ENCODE assay signal across 1 cellular context in genomic region chr11:7986768-7987559, GRCh38.
A peak's percentile ranks its signal among the peaks of the same experiment; 100 is the strongest.
TF ChIP-seq lines count a peak whose summit lies in the region.

Gene EIF3F (plus strand): TSS chr11:7987337. CDS start chr11:7987353, 16 bp downstream.

TF ChIP-seq in K562, 482 proteins besides CTCF, POLR2A, EP300 and RAD21 (continued from another document and continues in another):
- TF ChIP-seq UBTF (IDR thresholded peaks at IDR 0.05; ENCODE audit: borderline replicate concordance in 1 of 2, low read depth in 2 of 2, low read length in 2 of 2) (0 out of 4 replicates have a peak, but pooled peaks of 1 of the 2 experiments have one; percentile 46), KDM4B (IDR thresholded peaks at IDR 0.05; ENCODE audit: borderline replicate concordance in 2 of 2, low read depth in 1 of 2) (0 out of 4 replicates have a peak, but pooled peaks of 1 of the 2 experiments have one; percentile 64), TFE3 (CRISPR knock-in tag; IDR thresholded peaks at IDR 0.05) (peak; percentile 75), ATF7 (IDR thresholded peaks at IDR 0.05) (peak; percentile 96), BRD4 (IDR thresholded peaks at IDR 0.05) (0 out of 2 replicates have a peak, but pooled peaks have one; percentile 63), MAFF (IDR thresholded peaks at IDR 0.05; ENCODE audit: low read length) (0 out of 2 replicates have a peak, but pooled peaks have one; percentile 12), ZNF133 (CRISPR knock-in tag; IDR thresholded peaks at IDR 0.05) (no peak), ZNF76 (CRISPR knock-in tag; IDR thresholded peaks at IDR 0.05; ENCODE audit: borderline replicate concordance) (0 out of 2 replicates have a peak, but pooled peaks have one; percentile 27), RBBP5 (IDR thresholded peaks at IDR 0.05; ENCODE audit: borderline replicate concordance, insufficient read depth, low read length, poor library complexity, severe bottlenecking) (peak; percentile 87), NELFE (IDR thresholded peaks at IDR 0.05; ENCODE audit: insufficient read depth, insufficient read length) (no peak), ZNF561 (CRISPR knock-in tag; conservative IDR thresholded peaks at IDR 0.05) (no peak), GATAD2B (IDR thresholded peaks at IDR 0.05; ENCODE audit: borderline replicate concordance) (no peak), E2F4 (CRISPR knock-in tag; IDR thresholded peaks at IDR 0.05; ENCODE audit: low read depth) (peak; percentile 86; the same call in 1 of the 2 replicates), ZNF766 (CRISPR knock-in tag; conservative IDR thresholded peaks at IDR 0.05) (peak; percentile 62; the same call in 1 of the 2 replicates), SMC3 (conservative IDR thresholded peaks at IDR 0.05; ENCODE audit: insufficient read depth, low read depth, low read length) (peak; percentile 74), HCFC1 (IDR thresholded peaks at IDR 0.05; ENCODE audit: low read depth, low read length) (peak; percentile 85), L3MBTL2 (IDR thresholded peaks at IDR 0.05) (peak; percentile 70), DMBX1 (CRISPR knock-in tag; IDR thresholded peaks at IDR 0.05; ENCODE audit: borderline replicate concordance) (peak; percentile 66; the same call in 1 of the 2 replicates), NR3C1 (CRISPR knock-in tag; IDR thresholded peaks at IDR 0.05) (no peak), PHB (CRISPR knock-in tag; IDR thresholded peaks at IDR 0.05) (no peak), MEF2D (tag; conservative IDR thresholded peaks at IDR 0.05; ENCODE audit: low read depth) (0 out of 2 replicates have a peak, but pooled peaks have one; percentile 43), NCOA1 (IDR thresholded peaks at IDR 0.05; ENCODE audit: low read depth) (peak; percentile 98), ZNF79 (CRISPR knock-in tag; IDR thresholded peaks at IDR 0.05; ENCODE audit: low read depth) (0 out of 2 replicates have a peak, but pooled peaks have one; percentile 44), NFRKB (IDR thresholded peaks at IDR 0.05; ENCODE audit: low read depth) (peak; percentile 96), LARP7 (IDR thresholded peaks at IDR 0.05) (peak; percentile 89), ZNF699 (CRISPR knock-in tag; IDR thresholded peaks at IDR 0.05; ENCODE audit: insufficient replicate concordance) (no peak), FOXK2 (conservative IDR thresholded peaks at IDR 0.05 in 1 of 2, IDR thresholded peaks at IDR 0.05 in 1 of 2; ENCODE audit: low read depth in 2 of 2) (peak; percentile 90 to 91), CCNT2 (IDR thresholded peaks at IDR 0.05; ENCODE audit: borderline replicate concordance, extremely low read depth, insufficient read length, low read depth, low read length) (no peak), SNRNP70 (optimal IDR thresholded peaks at IDR 0.05; ENCODE audit: low read depth, low read length) (no peak), SRSF1 (IDR thresholded peaks at IDR 0.05; ENCODE audit: low read depth, low read length) (no peak), ZBED1 (IDR thresholded peaks at IDR 0.05) (no peak), ASH1L (IDR thresholded peaks at IDR 0.05; ENCODE audit: borderline replicate concordance, low read depth, partially characterized antibody) (peak; percentile 80), CREM (IDR thresholded peaks at IDR 0.05; ENCODE audit: low read depth) (peak; percentile 82), SMAD3 (CRISPR knock-in tag; conservative IDR thresholded peaks at IDR 0.05) (0 out of 2 replicates have a peak, but pooled peaks have one; percentile 29), ZBTB33 (CRISPR knock-in tag; IDR thresholded peaks at IDR 0.05) (no peak), TEAD2 (tag; IDR thresholded peaks at IDR 0.05) (peak; percentile 92), CREB1 (IDR thresholded peaks at IDR 0.05) (peak; percentile 56; the same call in 1 of the 2 replicates), CREB1 (CRISPR knock-in tag; IDR thresholded peaks at IDR 0.05) (peak; percentile 65; the same call in 1 of the 2 replicates), LCOR (CRISPR knock-in tag; IDR thresholded peaks at IDR 0.05) (peak; percentile 74; the same call in 1 of the 2 replicates), HLTF (IDR thresholded peaks at IDR 0.05) (no peak), ZFP36 (IDR thresholded peaks at IDR 0.05; ENCODE audit: low read depth, low read length, partially characterized antibody) (peak; percentile 7), FOXJ2 (tag; IDR thresholded peaks at IDR 0.05) (peak; percentile 69; the same call in 1 of the 2 replicates), EGR1 (conservative IDR thresholded peaks at IDR 0.05) (0 out of 2 replicates have a peak, but pooled peaks have one; percentile 11), KDM1A (IDR thresholded peaks at IDR 0.05) (peak in 1 of 2 experiments; percentile 50; a peak in 1 of 4 replicates), SMAD4 (CRISPR knock-in tag; conservative IDR thresholded peaks at IDR 0.05) (peak; percentile 59), HDAC1 (IDR thresholded peaks at IDR 0.05) (peak in 1 of 2 experiments; percentile 55; a peak in 1 of 4 replicates), IRF9 (tag; IDR thresholded peaks at IDR 0.05) (no peak)
- TF ChIP-seq, protein P1, sequence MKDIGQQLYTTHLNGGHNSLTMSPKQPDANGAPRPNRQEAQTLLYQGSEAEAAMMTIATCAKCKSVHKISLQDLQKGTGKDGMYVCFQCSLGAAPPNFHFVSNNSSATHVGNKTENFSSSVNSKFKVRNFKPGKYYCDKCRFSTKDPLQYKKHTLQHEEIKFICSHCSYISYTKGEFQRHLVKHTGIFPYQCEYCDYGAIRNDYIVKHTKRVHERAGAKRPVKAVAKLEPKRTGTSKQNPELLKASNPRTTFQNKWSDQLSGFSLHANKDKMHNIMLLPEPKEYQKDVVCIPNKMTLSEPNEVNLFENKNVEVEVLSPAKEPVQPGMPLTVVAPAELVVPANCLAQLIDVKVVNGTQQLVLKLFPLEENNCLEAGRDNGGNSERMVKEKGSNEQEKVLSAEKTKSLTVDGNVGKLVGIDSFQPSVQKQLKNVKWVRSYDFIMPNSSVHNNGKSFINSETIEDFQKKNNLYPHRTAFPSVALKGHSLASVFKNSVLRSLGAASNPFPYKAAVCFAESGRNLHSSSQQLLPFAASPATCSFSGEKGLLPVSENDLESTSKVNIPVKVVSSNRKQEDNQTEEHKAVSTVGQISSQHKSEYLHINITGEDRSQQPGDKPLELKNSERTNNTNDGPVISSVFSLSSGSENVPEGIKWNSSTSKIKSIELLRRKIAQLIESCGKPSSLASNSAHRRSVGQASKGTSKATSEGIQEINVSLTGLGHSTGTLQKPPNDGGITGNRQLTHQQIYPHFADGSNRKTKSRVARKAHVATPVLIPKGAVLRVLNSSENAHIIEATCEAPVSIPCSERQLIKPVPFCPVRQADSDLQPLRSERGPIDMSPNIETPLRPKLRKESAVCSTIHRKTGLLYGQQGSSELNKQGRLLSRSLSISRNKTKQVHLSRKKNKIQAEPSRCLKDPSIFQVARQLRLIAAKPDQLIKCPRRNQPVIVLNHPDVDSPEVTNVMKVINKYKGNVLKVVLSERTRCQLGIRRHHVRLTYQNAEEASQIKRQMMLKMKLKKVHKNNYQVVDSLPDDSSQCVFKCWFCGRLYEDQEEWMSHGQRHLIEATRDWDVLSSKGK (CRISPR knock-in tag; IDR thresholded peaks at IDR 0.05) = no peak
- TF ChIP-seq, protein P2, sequence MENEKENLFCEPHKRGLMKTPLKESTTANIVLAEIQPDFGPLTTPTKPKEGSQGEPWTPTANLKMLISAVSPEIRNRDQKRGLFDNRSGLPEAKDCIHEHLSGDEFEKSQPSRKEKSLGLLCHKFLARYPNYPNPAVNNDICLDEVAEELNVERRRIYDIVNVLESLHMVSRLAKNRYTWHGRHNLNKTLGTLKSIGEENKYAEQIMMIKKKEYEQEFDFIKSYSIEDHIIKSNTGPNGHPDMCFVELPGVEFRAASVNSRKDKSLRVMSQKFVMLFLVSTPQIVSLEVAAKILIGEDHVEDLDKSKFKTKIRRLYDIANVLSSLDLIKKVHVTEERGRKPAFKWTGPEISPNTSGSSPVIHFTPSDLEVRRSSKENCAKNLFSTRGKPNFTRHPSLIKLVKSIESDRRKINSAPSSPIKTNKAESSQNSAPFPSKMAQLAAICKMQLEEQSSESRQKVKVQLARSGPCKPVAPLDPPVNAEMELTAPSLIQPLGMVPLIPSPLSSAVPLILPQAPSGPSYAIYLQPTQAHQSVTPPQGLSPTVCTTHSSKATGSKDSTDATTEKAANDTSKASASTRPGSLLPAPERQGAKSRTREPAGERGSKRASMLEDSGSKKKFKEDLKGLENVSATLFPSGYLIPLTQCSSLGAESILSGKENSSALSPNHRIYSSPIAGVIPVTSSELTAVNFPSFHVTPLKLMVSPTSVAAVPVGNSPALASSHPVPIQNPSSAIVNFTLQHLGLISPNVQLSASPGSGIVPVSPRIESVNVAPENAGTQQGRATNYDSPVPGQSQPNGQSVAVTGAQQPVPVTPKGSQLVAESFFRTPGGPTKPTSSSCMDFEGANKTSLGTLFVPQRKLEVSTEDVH (IDR thresholded peaks at IDR 0.05; ENCODE audit: low read depth, partially characterized antibody) = peak; percentile 84
- TF ChIP-seq, protein P3, sequence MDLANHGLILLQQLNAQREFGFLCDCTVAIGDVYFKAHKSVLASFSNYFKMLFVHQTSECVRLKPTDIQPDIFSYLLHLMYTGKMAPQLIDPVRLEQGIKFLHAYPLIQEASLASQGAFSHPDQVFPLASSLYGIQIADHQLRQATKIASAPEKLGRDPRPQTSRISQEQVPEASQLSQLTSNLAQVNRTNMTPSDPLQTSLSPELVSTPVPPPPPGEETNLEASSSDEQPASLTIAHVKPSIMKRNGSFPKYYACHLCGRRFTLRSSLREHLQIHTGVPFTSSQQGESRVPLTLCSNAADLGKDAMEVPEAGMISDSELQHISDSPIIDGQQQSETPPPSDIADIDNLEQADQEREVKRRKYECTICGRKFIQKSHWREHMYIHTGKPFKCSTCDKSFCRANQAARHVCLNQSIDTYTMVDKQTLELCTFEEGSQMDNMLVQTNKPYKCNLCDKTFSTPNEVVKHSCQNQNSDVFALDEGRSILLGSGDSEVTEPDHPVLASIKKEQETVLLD (IDR thresholded peaks at IDR 0.05) = 0 out of 2 replicates have a peak, but pooled peaks have one; percentile 18
